Comparison of ENCODE assay signal across 8 cellular contexts in genomic region chr2:216516730-216517350, GRCh38. TPM values are rescaled to one million over a fixed set of nuclear protein-coding genes. Genes with fewer than 3 reads are reported as not detected.
DNase-seq lines count a peak whose midpoint lies in the region; ATAC-seq and TF ChIP-seq lines count a peak whose summit lies in the region.

No MANE protein-coding gene starts in this region.

- H3K4me1 ChIP-seq in hepatocyte (ENCODE audit: insufficient read depth) (no peaks in the 10 kb centered on the region), vagina (no peaks in the 10 kb centered on the region)

- peak; percentile 11 to 75 (median 19) for DNase-seq in NCI-H1417 (lab: John Stamatoyannopoulos, UW)
- no peak for DNase-seq in NCI-H1417 treated with DMSO at 0.1 percent for 48 hours (lab: John Stamatoyannopoulos, UW)
- DNase-seq in NCI-H1694 treated with DMSO at 0.1 percent for 48 hours (lab: John Stamatoyannopoulos, UW) = peak; percentile 85
- peak; percentile 65 for DNase-seq in hepatocyte (ENCODE audit: low spot score)
- no peak for DNase-seq in vagina (ENCODE audit: extremely low spot score in 2 of 2)

- no peak overlapping the region for H3K4me2 ChIP-seq in hepatocyte

- H3K9me3 ChIP-seq in hepatocyte (ENCODE audit: low read depth) (no peaks in the 10 kb centered on the region), vagina (no peaks in the 10 kb centered on the region)

- ATAC-seq in GM21786 (IDR thresholded peaks at IDR 0.05; ENCODE audit: unreplicated experiment) (no peak), GM18511 (IDR thresholded peaks at IDR 0.05; ENCODE audit: unreplicated experiment) (no peak)

- no peak for TF ChIP-seq POLR2A in vagina (IDR thresholded peaks at IDR 0.05)

- no peaks in the 10 kb centered on the region for H4K20me1 ChIP-seq in hepatocyte (ENCODE audit: insufficient read depth, poor library complexity, severe bottlenecking)

- intact Hi-C loops in vagina (cut with DNase I) = no loop called here

- H2AFZ ChIP-seq in hepatocyte = no peak overlapping the region

- H3K36me3 ChIP-seq in hepatocyte (replicated peaks; ENCODE audit: insufficient read depth, low read depth) = no peaks in the 10 kb centered on the region
- no peaks in the 10 kb centered on the region for H3K36me3 ChIP-seq in vagina

- peak; percentile 54; the same call in 1 of the 2 replicates for TF ChIP-seq CTCF in WI38 (IDR thresholded peaks at IDR 0.05; ENCODE audit: low read depth, low read length)
- TF ChIP-seq CTCF in hepatocyte (IDR thresholded peaks at IDR 0.05; ENCODE audit: poor library complexity) = peak; percentile 80
- peak; percentile 13 to 75 (median 64) for TF ChIP-seq CTCF in vagina (IDR thresholded peaks at IDR 0.05)

- H3K27ac ChIP-seq in hepatocyte (no peak overlapping the region), vagina (no peak overlapping the region)

- H3K4me3 ChIP-seq in WI38 (ENCODE audit: low read depth, low read length) = no peak overlapping the region
- H3K4me3 ChIP-seq in hepatocyte = no peak overlapping the region
- no peak overlapping the region for H3K4me3 ChIP-seq in vagina

- no peaks in the 10 kb centered on the region for H3K79me2 ChIP-seq in hepatocyte

- 40% methylated on average over 2 of the region's 2 CpGs for WGBS in hepatocyte (ENCODE audit: low lambda C conversion rate, missing lambda C conversion rate)

- H3K9me2 ChIP-seq in hepatocyte (replicated peaks; ENCODE audit: insufficient read depth) = no peaks in the 10 kb centered on the region

- no peaks in the 10 kb centered on the region for H3K27me3 ChIP-seq in hepatocyte
- no peaks in the 10 kb centered on the region for H3K27me3 ChIP-seq in vagina

RNA-seq across cellular contexts. Expression of gene RPL37A, which starts 18.2 kb away (rescaled TPM):
- total RNA-seq in hepatocyte = 1,119 and 1,301 TPM in 2 replicates
- polyA plus RNA-seq in hepatocyte = 1,011 and 1,060 TPM in 2 replicates
- 1,089 TPM for total RNA-seq in vagina

Comparison
In these comparisons a context has a peak if more than half of its experiments do, and no peak if none do; other contexts are left out.
1. DNase-seq: peak in NCI-H1417 (3 of 3), NCI-H1694 treated with DMSO at 0.1 percent for 48 hours (single experiment) and hepatocyte (single experiment); none in NCI-H1417 treated with DMSO at 0.1 percent for 48 hours (single experiment) and vagina (0 of 2).
2. Peak in every context shown above with its lines, with median percentiles within 50 percentile points of each other: CTCF ChIP-seq.